ENCODE assay signal across 8 cellular contexts in the genomic region with DNA sequence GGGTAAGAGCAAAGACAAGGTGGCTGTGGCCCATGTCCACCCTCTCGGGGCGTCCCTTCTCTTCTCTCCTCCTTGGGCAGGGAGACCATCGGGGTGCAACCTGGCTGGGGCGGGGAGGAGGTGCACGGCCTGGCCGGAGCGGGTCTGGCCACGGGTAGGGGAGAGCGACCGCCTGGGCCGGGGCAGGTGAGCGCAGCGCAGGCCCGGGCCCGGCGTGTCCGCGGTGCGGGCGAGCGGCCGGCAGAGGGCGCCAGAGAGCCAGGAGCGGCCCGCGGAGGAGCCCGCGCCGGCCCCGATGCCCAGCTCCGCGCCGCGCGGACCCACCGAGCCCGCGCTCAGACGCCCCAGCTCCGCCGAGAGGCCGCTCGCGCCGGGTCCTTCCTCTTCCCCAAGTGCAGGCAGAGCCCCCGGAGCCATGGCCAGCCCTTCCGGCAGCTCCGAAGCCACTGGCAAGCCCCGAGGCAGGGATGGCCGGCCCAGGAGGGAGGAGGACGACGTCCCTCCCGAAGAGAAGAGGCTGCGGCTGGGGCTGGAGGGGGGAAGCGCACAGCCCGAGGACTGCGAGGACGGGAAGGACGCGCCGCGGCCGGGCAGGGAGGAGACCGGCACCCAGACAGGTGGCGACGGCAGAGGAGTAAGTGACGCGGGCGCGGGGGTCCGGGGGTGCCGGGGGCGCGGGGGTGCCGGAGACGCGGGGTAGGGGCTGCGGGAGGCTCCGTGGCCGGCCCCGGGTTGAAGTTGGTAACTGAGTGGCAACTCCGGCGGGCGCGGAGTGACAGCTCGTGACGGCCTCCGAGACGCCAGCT.
A peak's percentile ranks its signal among the peaks of the same experiment; 100 is the strongest.
DNase-seq lines count a peak whose midpoint lies in the region; ATAC-seq, FAIRE-seq and TF ChIP-seq lines count a peak whose summit lies in the region.
"Not testable (repeated sequence)": the region's sequence is repeated elsewhere in the genome, so short reads cannot be mapped to it uniquely, and the experiment has no call there.

No MANE protein-coding gene starts in this region.

- not testable (repeated sequence) for H3K4me3 ChIP-seq in GM06990 (replicated peaks; ENCODE audit: low read depth, low read length); NB4 (ENCODE audit: low read depth, low read length); endothelial cell of umbilical vein (replicated peaks in 1 of 3; ENCODE audit: insufficient read depth in 1 of 3, low read depth in 1 of 3, low read length in 3 of 3); aorta (ENCODE audit: low read length in 2 of 2)
- H3K4me3 ChIP-seq in lower lobe of right lung: peak overlapping the region; percentile 25

- H3K27ac ChIP-seq in VCaP; endothelial cell of umbilical vein (ENCODE audit: insufficient read depth, low read depth, low read length); lower lobe of right lung; aorta (ENCODE audit: low read depth in 1 of 2, low read length in 2 of 2): not testable (repeated sequence)

- H3K9me1 ChIP-seq in endothelial cell of umbilical vein (replicated peaks; ENCODE audit: control insufficient read depth, extremely low read depth, insufficient read depth, low read length): not testable (repeated sequence)

- not testable (repeated sequence) for TF ChIP-seq POLR2A in NB4 (IDR thresholded peaks at IDR 0.05; ENCODE audit: extremely low read depth, insufficient read length); endothelial cell of umbilical vein (IDR thresholded peaks at IDR 0.05; ENCODE audit: low read depth, low read length)

- not testable (repeated sequence) for H4K20me1 ChIP-seq in endothelial cell of umbilical vein (replicated peaks; ENCODE audit: control insufficient read depth, extremely low read depth, insufficient read depth, low read length)

- BruUV-seq in endothelial cell of umbilical vein (replicated peaks; lab: Mats Ljungman, UMichigan): not testable (repeated sequence)

- H3K9ac ChIP-seq in endothelial cell of umbilical vein (replicated peaks; ENCODE audit: extremely low read depth, insufficient read depth, low read length): not testable (repeated sequence)

- FAIRE-seq in endothelial cell of umbilical vein (lab: Jason Lieb, UNC): not testable (repeated sequence)

- not testable (repeated sequence) for H3K4me2 ChIP-seq in endothelial cell of umbilical vein (ENCODE audit: insufficient read depth, low read length)

- H3K79me2 ChIP-seq in endothelial cell of umbilical vein (ENCODE audit: control insufficient read depth, insufficient read depth, low read length): not testable (repeated sequence)

- not testable (repeated sequence) for H2AFZ ChIP-seq in endothelial cell of umbilical vein (ENCODE audit: low read depth, low read length)

- intact Hi-C loops in endothelial cell of umbilical vein (cut with micrococcal nuclease); lower lobe of right lung (cut with DNase I): not testable (repeated sequence)
- intact Hi-C loops in aorta (cut with DNase I): loop anchor here (5.0 to 10.0 kb wide), 3 partner anchors 375 to 1405 kb away; no protein-coding TSS in a partner anchor

- TF ChIP-seq CTCF in GM06990 (IDR thresholded peaks at IDR 0.05; ENCODE audit: insufficient read depth, low read length, poor library complexity, severe bottlenecking); NB4 (IDR thresholded peaks at IDR 0.05; ENCODE audit: low read depth, low read length): not testable (repeated sequence)
- TF ChIP-seq CTCF in VCaP (conservative IDR thresholded peaks at IDR 0.05): peak; percentile 67
- peak; percentile 28 to 30 for TF ChIP-seq CTCF in endothelial cell of umbilical vein (IDR thresholded peaks at IDR 0.05; ENCODE audit: extremely low read depth in 1 of 2, insufficient read depth in 1 of 2, low read depth in 1 of 2, low read length in 2 of 2)
- TF ChIP-seq CTCF in lower lobe of right lung (IDR thresholded peaks at IDR 0.05): peak; percentile 24

- DNase-seq in GM06990 (ENCODE audit: extremely low read depth, insufficient read length): peak; percentile 26
- peak; percentile 25 for DNase-seq in NB4 (ENCODE audit: low read depth)
- DNase-seq in activated naive CD4-positive, alpha-beta T cell (lab: John Stamatoyannopoulos, UW): peak; percentile 5 to 54 (median 26)
- not testable (repeated sequence) for DNase-seq in endothelial cell of umbilical vein (ENCODE audit: low read depth, low spot score)
- DNase-seq in lower lobe of right lung: peak; percentile 52
- peak; percentile 28 to 60 (median 32) for DNase-seq in stimulated activated CD4-positive, alpha-beta T cell treated with anti-CD3 and anti-CD28 coated beads, Interleukin-1b, Interleukin-23, amount 100 ng/mL, for 24 hours (ENCODE audit: low read depth in 4 of 4, low spot score in 1 of 4)
- peak; percentile 44 to 78 for DNase-seq in aorta

- not testable (repeated sequence) for H3K27me3 ChIP-seq in GM06990 (replicated peaks; ENCODE audit: control insufficient read depth, insufficient read depth, low read length); endothelial cell of umbilical vein (ENCODE audit: control insufficient read depth in 2 of 2, insufficient read depth in 2 of 2, low read length in 2 of 2); aorta (ENCODE audit: control insufficient read depth in 1 of 2, insufficient read depth in 2 of 2, low read length in 1 of 2)
- peaks cover 10% of the 10 kb centered on the region for H3K27me3 ChIP-seq in lower lobe of right lung (ENCODE audit: low read depth)

- dilution Hi-C loops in endothelial cell of umbilical vein (cut with MboI; ENCODE audit: extremely low pct_ligation_motif_present, low sequenced_read_pairs): not testable (repeated sequence)

- not testable (repeated sequence) for H3K9me3 ChIP-seq in endothelial cell of umbilical vein (replicated peaks; ENCODE audit: control insufficient read depth, insufficient read depth, low read length); lower lobe of right lung; aorta (ENCODE audit: control insufficient read depth, low read length)

- CTCF ChIA-PET in endothelial cell of umbilical vein (lab: Charles Lee): interaction anchor here (0.7 to 7.2 kb wide), 2 partner anchors 1403 to 1405 kb away, joined by 4 to 40 read pairs; no protein-coding TSS in a partner anchor

- POLR2A ChIA-PET in endothelial cell of umbilical vein (lab: Charles Lee): not testable (repeated sequence)

- not testable (repeated sequence) for H3K36me3 ChIP-seq in GM06990 (ENCODE audit: control insufficient read depth, insufficient read depth, low read length); endothelial cell of umbilical vein (ENCODE audit: control insufficient read depth in 2 of 2, extremely low read depth in 1 of 2, insufficient read depth in 2 of 2, low read length in 2 of 2); lower lobe of right lung; aorta (ENCODE audit: control insufficient read depth in 1 of 2, insufficient read depth in 2 of 2, low read length in 1 of 2)

- WGBS in aorta, 2 donors: 1 to 3% methylated on average over 32 to 86 of the region's 89 CpGs

- H3K4me1 ChIP-seq in endothelial cell of umbilical vein (ENCODE audit: control insufficient read depth, extremely low read depth, insufficient read depth, low read length); lower lobe of right lung; aorta (ENCODE audit: control insufficient read depth in 1 of 2, insufficient read depth in 2 of 2, low read length in 2 of 2): not testable (repeated sequence)

- ATAC-seq in lower lobe of right lung; aorta (ENCODE audit: low FRiP score): not testable (repeated sequence)
